25 cellular contexts compared by ENCODE assay signal in genomic region chr20:4597215-4597614, GRCh38.
DNase-seq lines count a peak whose midpoint lies in the region; ATAC-seq, FAIRE-seq and TF ChIP-seq lines count a peak whose summit lies in the region.
"Had no signal": no experiment of that assay in that cellular context is flagged by ENCODE, and none has a peak within 500 bp of the region (broad histone marks: within the 10 kb centered on the region; RNA-seq: fewer than 3 reads in every experiment).

No MANE protein-coding gene starts in this region.

- no peak for FAIRE-seq in H1 (lab: Jason Lieb, UNC)
- FAIRE-seq: A204.1, GM12878, GM12892, GM18507, GM19239 had no signal

- CTCF ChIA-PET in HEK293 (lab: Yijun Ruan, JAX) (interaction anchor here (1.2 kb wide), 1 partner anchor 347 kb away, joined by 3 read pairs; no protein-coding TSS in a partner anchor), H1 (lab: Charles Lee; ENCODE audit: partially characterized antibody) (interaction anchor here (1.5 to 1.6 kb wide), 2 partner anchors 77 to 370 kb away, joined by 3 read pairs; no protein-coding TSS in a partner anchor)

- no peak overlapping the region for H2BK15ac ChIP-seq in H1 (ENCODE audit: low read length)

- H2BK120ac ChIP-seq in H1 (replicated peaks; ENCODE audit: low read depth, low read length) = no peak overlapping the region

- H3K36me3 ChIP-seq in HEK293 (ENCODE audit: control insufficient read depth in 2 of 2, insufficient read depth in 1 of 2, low read length in 2 of 2) = no peaks in the 10 kb centered on the region
- H3K36me3 ChIP-seq in H1 (ENCODE audit: control insufficient read depth in 2 of 4, insufficient read depth in 4 of 4, low read length in 3 of 4) = no peaks in the 10 kb centered on the region
- no peaks in the 10 kb centered on the region for H3K36me3 ChIP-seq in H7 (replicated peaks; ENCODE audit: control insufficient read depth, insufficient read depth, low read length)
- H3K36me3 ChIP-seq: BE2C, BLaER1 had no signal

- H3K14ac ChIP-seq in H1 (ENCODE audit: insufficient read length) = no peak overlapping the region

- H4K5ac ChIP-seq in H1 (ENCODE audit: insufficient read length, low read depth, low read length) = no peak overlapping the region

- H2BK5ac ChIP-seq in H1 (ENCODE audit: low read depth, low read length) = no peak overlapping the region

- H3K4ac ChIP-seq in H1 (replicated peaks; ENCODE audit: insufficient read length, low read depth, low read length) = no peak overlapping the region

- peaks cover 5% of the 10 kb centered on the region; the same call in 1 of the 2 replicates for H3K23me2 ChIP-seq in H1 (ENCODE audit: low read depth, low read length)

- no peak overlapping the region for H4K91ac ChIP-seq in H1 (replicated peaks; ENCODE audit: insufficient read length, low read length)

- no peaks in the 10 kb centered on the region for H3K9me3 ChIP-seq in HEK293 (ENCODE audit: control insufficient read depth, insufficient read depth, low read depth, low read length)
- no peaks in the 10 kb centered on the region for H3K9me3 ChIP-seq in H1 (ENCODE audit: insufficient read depth in 2 of 2, low read depth in 1 of 2, low read length in 1 of 2)
- H3K9me3 ChIP-seq: BE2C, BLaER1 had no signal

- H2BK20ac ChIP-seq in H1 (ENCODE audit: low read length) = no peak overlapping the region

- TF ChIP-seq POLR2A in H1 (IDR thresholded peaks at IDR 0.05; ENCODE audit: control extremely low read depth in 1 of 2, low read depth in 2 of 2, low read length in 2 of 2) = no peak

- no peak overlapping the region for H2AFZ ChIP-seq in H1 (ENCODE audit: low read length)

- H3K4me3 ChIP-seq in HEK293 (ENCODE audit: low read depth, low read length) (no peak overlapping the region), H1 (ENCODE audit: extremely low read depth in 1 of 4, insufficient read depth in 2 of 4, low read depth in 3 of 4, low read length in 4 of 4) (no peak overlapping the region), H7 (ENCODE audit: insufficient read depth, low read depth, low read length) (no peak overlapping the region)
- H3K4me3 ChIP-seq: BLaER1, GM12878 had no signal

- peaks cover 5% of the 10 kb centered on the region; the same call in 1 of the 2 replicates for H3K4me1 ChIP-seq in HEK293 (ENCODE audit: control insufficient read depth, insufficient read depth, low read length)
- H3K4me1 ChIP-seq in H1 (replicated peaks in 1 of 4; ENCODE audit: control insufficient read depth in 3 of 4, insufficient read depth in 4 of 4, low read length in 3 of 4) = peaks cover 0 to 2% (median under 1%) of the 10 kb centered on the region in 4 experiments; a peak in 2 of 7 replicates
- H3K4me1 ChIP-seq: BE2C, BLaER1 had no signal

- TF ChIP-seq CTCF in HEK293 (tag by site-specific recombination; IDR thresholded peaks at IDR 0.05) (no peak), H1 (IDR thresholded peaks at IDR 0.05; ENCODE audit: control extremely low read depth in 1 of 3, insufficient read depth in 1 of 3, low read depth in 1 of 3, low read length in 3 of 3) (no peak)

- no peak overlapping the region for H3K9ac ChIP-seq in H1 (replicated peaks in 1 of 4; ENCODE audit: extremely low read depth in 1 of 4, low read depth in 3 of 4, low read length in 3 of 4)
- H3K9ac ChIP-seq: BLaER1 had no signal

- H3K79me2 ChIP-seq in H1 (ENCODE audit: control insufficient read depth in 1 of 2, insufficient read depth in 2 of 2, low read length in 2 of 2) = no peaks in the 10 kb centered on the region

- no peaks in the 10 kb centered on the region for H4K20me1 ChIP-seq in H1 (replicated peaks in 1 of 2; ENCODE audit: control insufficient read depth in 1 of 2, insufficient read depth in 2 of 2, low read length in 2 of 2)
- H4K20me1 ChIP-seq: BLaER1 had no signal

- no peak for ATAC-seq in GM19023 (IDR thresholded peaks at IDR 0.05; ENCODE audit: unreplicated experiment)
- ATAC-seq: GM12878 had no signal

- POLR2A ChIA-PET in HEK293 (lab: Yijun Ruan, JAX) (no interaction called here), H1 (lab: Charles Lee; ENCODE audit: partially characterized antibody) (no interaction called here)

- no peak overlapping the region for H3K56ac ChIP-seq in H1 (replicated peaks; ENCODE audit: insufficient read length, low read depth, low read length)

- TF ChIP-seq RAD21 in H1 (IDR thresholded peaks at IDR 0.05 in 1 of 2, conservative IDR thresholded peaks at IDR 0.05 in 1 of 2; ENCODE audit: low read depth in 2 of 2, low read length in 2 of 2) = no peak

- H2BK12ac ChIP-seq in H1 (ENCODE audit: low read depth, low read length) = no peak overlapping the region

- H3K23ac ChIP-seq in H1 (ENCODE audit: insufficient read length) = no peak overlapping the region

- H3K27ac ChIP-seq in HEK293 (ENCODE audit: extremely low read depth, low read depth, low read length) (no peak overlapping the region), H1 (ENCODE audit: low read depth, low read length) (no peak overlapping the region)
- H3K27ac ChIP-seq: BLaER1 had no signal

- WGBS in H1 (ENCODE audit: extremely low coverage in 1 of 2, insufficient coverage in 1 of 2, insufficient read length in 1 of 2, insufficient replicate concordance in 2 of 2, low coverage in 1 of 2, low lambda C conversion rate in 2 of 2, missing lambda C conversion rate in 1 of 2), 2 experiments = 85% methylated on average over 5 of the region's 5 CpGs; no CpG with 5 or more reads in 1 of the 2 experiments

- no peak overlapping the region for H4K8ac ChIP-seq in H1 (ENCODE audit: extremely low read depth, insufficient read depth, low read length)

- no peak for TF ChIP-seq EP300 in H1 (IDR thresholded peaks at IDR 0.05; ENCODE audit: borderline replicate concordance in 1 of 2, low read depth in 2 of 2, low read length in 2 of 2)

- H3K18ac ChIP-seq in H1 (ENCODE audit: extremely low read depth, low read length) = no peak overlapping the region

- no peak overlapping the region for H2AK5ac ChIP-seq in H1 (ENCODE audit: low read depth, low read length)

- H3K79me1 ChIP-seq in H1 (ENCODE audit: low read depth, low read length) = no peaks in the 10 kb centered on the region

- H3K27me3 ChIP-seq in H1 (replicated peaks in 1 of 4; ENCODE audit: control insufficient read depth in 3 of 4, extremely low read depth in 1 of 4, insufficient read depth in 3 of 4, low read length in 3 of 4) = peaks cover 0 to 7% (median 5%) of the 10 kb centered on the region in 4 experiments; a peak in 3 of 7 replicates
- H3K27me3 ChIP-seq in H7 (ENCODE audit: control insufficient read depth, insufficient read depth, low read length) = peaks cover 2% of the 10 kb centered on the region; the same call in 1 of the 2 replicates
- H3K27me3 ChIP-seq: BLaER1 had no signal

- no peak overlapping the region for H3K4me2 ChIP-seq in H1 (ENCODE audit: insufficient read depth in 1 of 2, low read depth in 2 of 2, low read length in 2 of 2)
- H3K4me2 ChIP-seq: BLaER1 had no signal

- no peak for DNase-seq in H1 (ENCODE audit: low read depth in 1 of 2, low spot score in 2 of 2)
- DNase-seq in AG20443 (ENCODE audit: low spot score) = no peak
- no peak for DNase-seq in H7
- DNase-seq: 8988T; BE2C; C1 segment of cervical spinal cord; CD4-positive, alpha-beta memory T cell; CD4-positive, CD25-positive, alpha-beta regulatory T cell; CD8-positive, alpha-beta memory T cell; COR-L47; DMS 273 treated with DMSO at 0.1 percent for 48 hours; DMS153; DMS53; DMS79; DND-41; EL; GDM1 had no signal

TF ChIP-seq in HEK293, 187 proteins besides CTCF, POLR2A, EP300 and RAD21 (continues in another document):
- no peak for TF ChIP-seq TRIM28 (IDR thresholded peaks at IDR 0.05; ENCODE audit: borderline replicate concordance, low read length)
- TF ChIP-seq ZNF112 (tag by site-specific recombination; IDR thresholded peaks at IDR 0.05) = no peak

TF ChIP-seq in H1, 55 proteins besides CTCF, POLR2A, EP300 and RAD21:
- TF ChIP-seq PHF8 (conservative IDR thresholded peaks at IDR 0.05; ENCODE audit: low read depth, low read length) = no peak
- TF ChIP-seq SAP30 (IDR thresholded peaks at IDR 0.05; ENCODE audit: insufficient read depth, insufficient replicate concordance, low read length) = no peak
- TF ChIP-seq KDM1A (IDR thresholded peaks at IDR 0.05; ENCODE audit: borderline replicate concordance, low read length) = peak; percentile 40; the same call in 1 of the 2 replicates
